In genomic region chr6:130853555-130854183, GRCh38 we compare ENCODE assay signal across 16 cellular contexts. TPM values are rescaled to one million over a fixed set of nuclear protein-coding genes. Genes with fewer than 3 reads are reported as not detected.
DNase-seq lines count a peak whose midpoint lies in the region; ATAC-seq and TF ChIP-seq lines count a peak whose summit lies in the region.
"Had no signal": no experiment of that assay in that cellular context is flagged by ENCODE, and none has a peak within 500 bp of the region (broad histone marks: within the 10 kb centered on the region; RNA-seq: fewer than 3 reads in every experiment).

No MANE protein-coding gene starts in this region.

- H3K4me1 Mint-ChIP-seq in H9, result peaks cover 20 to 31% of the 10 kb centered on the region in 2 experiments

- in situ Hi-C loops in astrocyte of the spinal cord (cut with HindIII; ENCODE audit: low sequenced_read_pairs), result no loop called here
- in situ Hi-C loops in ACHN (cut with HindIII; ENCODE audit: low pct_ligation_motif_present, low pct_unique_long_range_greater_than_20kb, low sequenced_read_pairs), result no loop called here

- H3K36me3 Mint-ChIP-seq in H9 (ENCODE audit: insufficient read depth in 1 of 3, low read depth in 3 of 3), result peaks cover 0 to 11% (median 8%) of the 10 kb centered on the region in 3 experiments; a peak in 4 of 7 replicates

- H3K23me2 ChIP-seq in H9 (ENCODE audit: insufficient read length, low read depth, low read length, poor library complexity, severe bottlenecking), result no peaks in the 10 kb centered on the region

- no peak overlapping the region for H3K14ac ChIP-seq in H9 (ENCODE audit: insufficient read depth, low read length)

- no peak overlapping the region for H3K9ac ChIP-seq in H9 (ENCODE audit: extremely low read depth, insufficient read length, low read length)

- H2BK20ac ChIP-seq in H9 (ENCODE audit: low read depth, low read length, poor library complexity, severe bottlenecking), result no peak overlapping the region

- TF ChIP-seq CTCF in H9 (conservative IDR thresholded peaks at IDR 0.05) (no peak), astrocyte of the spinal cord (IDR thresholded peaks at IDR 0.05; ENCODE audit: low read depth, low read length) (no peak)

- H3K4me2 ChIP-seq in H9 (ENCODE audit: insufficient read depth, insufficient read length, low read length), result no peak overlapping the region

- H3K4ac ChIP-seq in H9 (ENCODE audit: low read depth, low read length), result no peak overlapping the region

- no peak overlapping the region for H3K23ac ChIP-seq in H9 (ENCODE audit: insufficient read length, low read depth, low read length)

- no peaks in the 10 kb centered on the region for H3K27me3 Mint-ChIP-seq in H9 (ENCODE audit: low read depth)
- H3K27me3 Mint-ChIP-seq: CD4-positive, alpha-beta T cell had no signal

- no peaks in the 10 kb centered on the region for H3K27me3 ChIP-seq in H9 (ENCODE audit: insufficient read depth, low read length)
- H3K27me3 ChIP-seq: testis had no signal

- H3K79me1 ChIP-seq in H9 (ENCODE audit: insufficient read depth, low read depth, low read length, poor library complexity, severe bottlenecking), result no peaks in the 10 kb centered on the region

- no peak overlapping the region for H2BK120ac ChIP-seq in H9 (ENCODE audit: low read depth, low read length, poor library complexity, severe bottlenecking)

- H2AFZ ChIP-seq in H9 (ENCODE audit: low read length), result no peak overlapping the region

- H3K9me3 ChIP-seq in H9 (ENCODE audit: control insufficient read depth, low read depth, low read length), result no peaks in the 10 kb centered on the region
- H3K9me3 ChIP-seq: prostate gland, testis had no signal

- H3T11ph ChIP-seq in H9 (ENCODE audit: low read length), result no peak overlapping the region

- no peak overlapping the region for H4K5ac ChIP-seq in H9 (ENCODE audit: insufficient read length, low read depth, low read length)

- H2BK5ac ChIP-seq in H9 (ENCODE audit: insufficient read length, low read length), result no peak overlapping the region

- H3K79me2 ChIP-seq in H9 (ENCODE audit: insufficient read depth, low read length), result no peaks in the 10 kb centered on the region

- no peak overlapping the region for H3K4me3 ChIP-seq in astrocyte of the spinal cord (ENCODE audit: low read depth, low read length)
- H3K4me3 ChIP-seq: prostate gland, testis had no signal

- H3K18ac ChIP-seq in H9 (ENCODE audit: insufficient read length, low read depth, low read length), result no peak overlapping the region

- no peak overlapping the region for H3K27ac ChIP-seq in H9 (ENCODE audit: insufficient read length, low read depth, low read length)
- H3K27ac ChIP-seq: prostate gland, testis, WERI-Rb-1 had no signal

- no peak for ATAC-seq in GM18498 (IDR thresholded peaks at IDR 0.05; ENCODE audit: unreplicated experiment)

- no peak overlapping the region for H3K4me3 Mint-ChIP-seq in H9
- H3K4me3 Mint-ChIP-seq: CD4-positive, alpha-beta T cell had no signal

- no peak overlapping the region for H3K56ac ChIP-seq in H9 (ENCODE audit: insufficient read length, low read depth, low read length)

- DNase-seq in H9 (no peak), astrocyte of the spinal cord (ENCODE audit: low read depth, low spot score) (peak; percentile 45), left kidney (ENCODE audit: low read depth, low spot score) (peak; percentile 53), stromal cell of bone marrow (ENCODE audit: low read depth) (peak; percentile 43), ACHN (no peak), NK-92 (lab: John Stamatoyannopoulos, UW; ENCODE audit: unreplicated experiment) (no peak)
- DNase-seq: activated gamma-delta T cell; CD4-positive, alpha-beta T cell; effector memory CD4-positive, alpha-beta T cell; NCI-H1105 treated with DMSO at 0.1 percent for 48 hours; NCI-H446; testis; WERI-Rb-1 had no signal

- H2AK5ac ChIP-seq in H9 (ENCODE audit: insufficient read length, low read length), result no peak overlapping the region

- H2BK15ac ChIP-seq in H9 (ENCODE audit: low read depth, low read length), result no peak overlapping the region

- H4K91ac ChIP-seq in H9 (ENCODE audit: insufficient read length, low read depth, low read length), result no peak overlapping the region

- peaks cover 0 to 4% of the 10 kb centered on the region in 2 experiments; a peak in 3 of 5 replicates for H3K9me3 Mint-ChIP-seq in H9
- H3K9me3 Mint-ChIP-seq: CD4-positive, alpha-beta T cell had no signal

- no peak overlapping the region for H4K8ac ChIP-seq in H9 (replicated peaks; ENCODE audit: insufficient read length, low read depth, low read length)

- H3K4me1 ChIP-seq in H9 (ENCODE audit: insufficient read depth, low read length), result peaks cover 10% of the 10 kb centered on the region; the same call in 1 of the 2 replicates
- H3K4me1 ChIP-seq: prostate gland, testis had no signal

- H2BK12ac ChIP-seq in H9 (ENCODE audit: insufficient read length, low read depth, low read length), result no peak overlapping the region

- peak overlapping the region in 2 of 3 experiments; percentile 42 to 51; a peak in 1 of 7 replicates for H3K27ac Mint-ChIP-seq in H9
- H3K27ac Mint-ChIP-seq: CD4-positive, alpha-beta T cell had no signal

- WGBS in H9 (ENCODE audit: extremely low coverage, insufficient read length, low lambda C conversion rate), result no CpG with 5 or more reads among the region's 5 CpGs

- no peaks in the 10 kb centered on the region for H4K20me1 ChIP-seq in H9 (ENCODE audit: control insufficient read depth, insufficient read depth, insufficient read length)

RNA-seq across cellular contexts. Expression of gene SMLR1, which starts 26.5 kb away (rescaled TPM):
- total RNA-seq in H9 (2021), result not detected in 2 replicates
- total RNA-seq: CD4-positive, alpha-beta T cell; mononuclear cell had no signal

Comparison
In these comparisons a context has a peak if more than half of its experiments do, and no peak if none do; other contexts are left out.
1. DNase-seq: peak in astrocyte of the spinal cord (single experiment), left kidney (single experiment) and stromal cell of bone marrow (single experiment); none in H9 (single experiment), ACHN (single experiment) and NK-92 (single experiment).